8 cellular contexts compared by ENCODE assay signal in the genomic region with DNA sequence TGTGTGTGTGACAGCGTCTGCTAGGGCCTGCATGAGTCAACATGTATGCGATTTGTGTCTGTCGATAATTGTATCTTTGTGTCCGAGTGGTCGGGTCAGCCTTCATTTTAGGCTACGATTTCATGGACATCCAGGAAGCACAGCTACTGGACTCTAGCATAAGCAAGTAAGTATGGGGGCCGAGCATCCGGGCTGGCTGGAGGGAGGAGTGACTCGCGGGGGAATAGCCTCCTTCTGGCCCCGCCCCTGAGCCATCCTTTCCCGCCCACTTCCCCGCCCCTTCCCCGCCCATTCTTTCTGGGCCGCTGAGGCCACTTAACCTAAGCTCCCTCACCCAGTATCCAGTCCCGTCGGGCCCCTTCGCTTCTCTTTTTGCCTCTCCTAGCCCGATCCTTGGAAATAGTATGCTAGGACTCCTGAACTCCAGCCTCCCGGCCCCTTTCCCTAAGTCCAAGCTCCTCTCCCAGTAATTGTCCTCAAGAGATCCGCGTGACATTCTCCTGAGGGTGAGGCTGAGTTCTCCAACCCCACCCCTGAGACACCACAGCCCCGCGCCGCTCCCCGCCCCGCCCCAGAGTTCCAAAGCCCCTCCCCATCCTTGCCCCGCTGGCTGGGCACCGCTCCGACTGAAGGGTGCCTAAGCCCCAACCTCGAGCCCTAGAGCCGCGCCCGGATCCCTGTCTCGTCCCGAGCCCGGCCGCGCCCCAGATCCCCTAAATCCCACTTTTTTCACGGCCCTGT. TPM values are rescaled to one million over a fixed set of nuclear protein-coding genes. Genes with fewer than 3 reads are reported as not detected.
DNase-seq lines count a peak whose midpoint lies in the region; ATAC-seq and TF ChIP-seq lines count a peak whose summit lies in the region.

No MANE protein-coding gene starts in this region.

- H3K4me3 Mint-ChIP-seq in T-cell: peak overlapping the region; percentile 85 to 87 (median 86)

- peak overlapping the region; percentile 91 for H3K4me3 ChIP-seq in left ventricle myocardium inferior

- peaks cover 46% of the 10 kb centered on the region for H3K36me3 ChIP-seq in left ventricle myocardium inferior

- intact Hi-C loops in left ventricle myocardium inferior (cut with micrococcal nuclease): no loop called here
- intact Hi-C loops in posterior vena cava (cut with DNase I): no loop called here

- TF ChIP-seq CTCF in left ventricle myocardium inferior (IDR thresholded peaks at IDR 0.05; ENCODE audit: borderline replicate concordance): no peak

- peak; percentile 16 to 86 (median 70) for DNase-seq in C1 segment of cervical spinal cord (lab: John Stamatoyannopoulos, UW)
- DNase-seq in NCI-H128 (lab: John Stamatoyannopoulos, UW; ENCODE audit: unreplicated experiment): peak; percentile 51
- DNase-seq in T-cell: peak; percentile 37 to 84 (median 70)
- peak; percentile 82 for DNase-seq in amniotic epithelial cell (ENCODE audit: low read depth)
- peak; percentile 91 for DNase-seq in left ventricle myocardium inferior
- peak; percentile 97 for DNase-seq in posterior vena cava (ENCODE audit: low spot score)
- DNase-seq in ureter (ENCODE audit: low spot score): peak; percentile 93

- H3K9me3 ChIP-seq in left ventricle myocardium inferior (replicated peaks): no peaks in the 10 kb centered on the region

- ATAC-seq in GM21515 (IDR thresholded peaks at IDR 0.05; ENCODE audit: unreplicated experiment): peak; percentile 46
- peak; percentile 70 to 76 (median 72) for ATAC-seq in T-cell (replicated peaks in 1 of 4)

- POLR2A ChIA-PET in T-cell (lab: Charles Lee): interaction anchor here (0.5 to 0.6 kb wide), 5 partner anchors 14 to 1458 kb away, joined by 3 to 11 read pairs (median 3); no protein-coding TSS in a partner anchor

- peak overlapping the region; percentile 100 for H3K27ac ChIP-seq in left ventricle myocardium inferior (replicated peaks)

- H3K4me1 ChIP-seq in left ventricle myocardium inferior: peaks cover 61% of the 10 kb centered on the region

- H3K4me1 Mint-ChIP-seq in T-cell: peaks cover 38 to 48% (median 43%) of the 10 kb centered on the region in 3 donors

- peak overlapping the region; percentile 57 to 82 for H3K27ac Mint-ChIP-seq in T-cell

- no peaks in the 10 kb centered on the region for H3K36me3 Mint-ChIP-seq in T-cell

- no peaks in the 10 kb centered on the region for H3K27me3 ChIP-seq in left ventricle myocardium inferior (ENCODE audit: low read depth)

- CTCF ChIA-PET in T-cell (lab: Charles Lee): interaction anchor here (0.6 to 1.8 kb wide), 8 partner anchors 9 to 1144 kb away, joined by 3 to 10 read pairs (median 4); no protein-coding TSS in a partner anchor

- no peaks in the 10 kb centered on the region for H3K9me3 Mint-ChIP-seq in T-cell

- no peaks in the 10 kb centered on the region for H3K27me3 Mint-ChIP-seq in T-cell

RNA-seq across cellular contexts. Expression of gene MAP3K6, which starts 1.2 kb away (rescaled TPM):
- 10 to 100 TPM in 3 of 5 donors, 1 to 10 TPM in 2; 7.0 to 31.1 (median 12.8) TPM for total RNA-seq in T-cell
- total RNA-seq in left ventricle myocardium inferior: 45.2 TPM
- total RNA-seq in posterior vena cava: 10 to 100 TPM; 72.8 to 94.3 TPM
- 75.5 TPM for total RNA-seq in ureter

RNA-seq across cellular contexts. Expression of gene FCN3, which starts 9.1 kb away (rescaled TPM):
- under 1 TPM in 3 of 5 donors, not detected in 2; 0.26 to 0.44 (median 0.38) TPM for total RNA-seq in T-cell
- 27.3 TPM for total RNA-seq in left ventricle myocardium inferior
- 10 to 100 TPM; 10.4 to 11.6 TPM for total RNA-seq in posterior vena cava
- 2.1 TPM for total RNA-seq in ureter

RNA-seq across cellular contexts. Expression of gene CD164L2, which starts 17.6 kb away (rescaled TPM):
- total RNA-seq in T-cell (not detected), left ventricle myocardium inferior (not detected), posterior vena cava (not detected), ureter (not detected)

RNA-seq across cellular contexts. Expression of gene SYTL1, which starts 23.7 kb away (rescaled TPM):
- total RNA-seq in T-cell (100 to 1,000 TPM; 169 to 240 (median 199) TPM), left ventricle myocardium inferior (1.1 TPM), posterior vena cava (1 to 10 TPM; 1.6 to 1.9 TPM), ureter (93.6 TPM)

RNA-seq across cellular contexts. Expression of gene GPR3, which starts 26.9 kb away (rescaled TPM):
- total RNA-seq in T-cell (under 1 TPM in 2 of 5 donors, not detected in 3; 0.21 to 0.35 TPM), left ventricle myocardium inferior (0.16 TPM), posterior vena cava (1 to 10 TPM in 1 of 2 donors, under 1 TPM in 1; 0.37 to 1.2 TPM), ureter (0.47 TPM)

Comparison
In these comparisons a context has a peak if more than half of its experiments do, and no peak if none do; other contexts are left out.
1. Peak in every context shown above with its lines: DNase-seq, ATAC-seq, H3K4me3 ChIP-seq and H3K27ac ChIP-seq.